In genomic region chr12:9428856-9429255, GRCh38 we compare ENCODE assay signal across 4 cellular contexts.
DNase-seq lines count a peak whose midpoint lies in the region; ATAC-seq and TF ChIP-seq lines count a peak whose summit lies in the region.
"Not testable (repeated sequence)": the region's sequence is repeated elsewhere in the genome, so short reads cannot be mapped to it uniquely, and the experiment has no call there.

No MANE protein-coding gene starts in this region.

- H3K4me1 Mint-ChIP-seq in endodermal cell; osteocyte (ENCODE audit: unreplicated experiment): not testable (repeated sequence)

- peaks cover 18% of the 10 kb centered on the region for H3K36me3 Mint-ChIP-seq in endodermal cell (ENCODE audit: low read depth)
- not testable (repeated sequence) for H3K36me3 Mint-ChIP-seq in osteocyte (ENCODE audit: unreplicated experiment)

- H3K27me3 Mint-ChIP-seq in endodermal cell (ENCODE audit: insufficient read depth); osteocyte (ENCODE audit: unreplicated experiment): not testable (repeated sequence)

- H3K4me1 ChIP-seq in endodermal cell (ENCODE audit: control insufficient read depth, insufficient read depth, low read length); right atrium auricular region; upper lobe of right lung: not testable (repeated sequence)

- not testable (repeated sequence) for H3K9me3 Mint-ChIP-seq in endodermal cell; osteocyte (ENCODE audit: unreplicated experiment)

- H3K9ac ChIP-seq in endodermal cell (ENCODE audit: extremely low read depth, low read length, poor library complexity, severe bottlenecking) = not testable (repeated sequence)

- not testable (repeated sequence) for ATAC-seq in upper lobe of right lung

- not testable (repeated sequence) for H3K4me3 Mint-ChIP-seq in endodermal cell; osteocyte (ENCODE audit: unreplicated experiment)

- H3K4me3 ChIP-seq in endodermal cell (ENCODE audit: low read length); right atrium auricular region; upper lobe of right lung: not testable (repeated sequence)

- peak; percentile 13 for DNase-seq in endodermal cell
- DNase-seq in right atrium auricular region (ENCODE audit: low spot score) = peak; percentile 48
- DNase-seq in osteocyte (ENCODE audit: extremely low spot score, unreplicated experiment) = peak; percentile 77
- DNase-seq in upper lobe of right lung = peak; percentile 44

- H3K36me3 ChIP-seq in endodermal cell (ENCODE audit: control insufficient read depth, insufficient read depth, low read length); right atrium auricular region; upper lobe of right lung: not testable (repeated sequence)

- H3K27ac ChIP-seq in endodermal cell (ENCODE audit: low read depth, low read length); right atrium auricular region; upper lobe of right lung: not testable (repeated sequence)

- not testable (repeated sequence) for TF ChIP-seq CTCF in endodermal cell (conservative IDR thresholded peaks at IDR 0.05); right atrium auricular region (IDR thresholded peaks at IDR 0.05); osteocyte (IDR thresholded peaks at IDR 0.05); upper lobe of right lung (IDR thresholded peaks at IDR 0.05)

- intact Hi-C loops in upper lobe of right lung (cut with DNase I) = not testable (repeated sequence)

- H3K9me3 ChIP-seq in endodermal cell (ENCODE audit: control insufficient read depth, low read length); right atrium auricular region; upper lobe of right lung: not testable (repeated sequence)

- not testable (repeated sequence) for H3K27me3 ChIP-seq in endodermal cell (ENCODE audit: control insufficient read depth, insufficient read depth, low read length, poor library complexity, severe bottlenecking); right atrium auricular region; upper lobe of right lung

- WGBS in endodermal cell (ENCODE audit: insufficient coverage in 1 of 2, insufficient read length in 1 of 2), 2 experiments = 100% methylated on average over 7 of the region's 13 CpGs; no CpG with 5 or more reads in 1 of the 2 experiments

- not testable (repeated sequence) for H3K27ac Mint-ChIP-seq in endodermal cell; osteocyte (ENCODE audit: unreplicated experiment)

Comparison
In these comparisons a context has a peak if more than half of its experiments do, and no peak if none do; other contexts are left out.
1. DNase-seq: peak in every context shown above with its lines; median percentile 77 in osteocyte; 48 in right atrium auricular region; 44 in upper lobe of right lung; 13 in endodermal cell.